In genomic region chr2:180761224-180761623, GRCh38 we compare ENCODE assay signal across 12 cellular contexts.
DNase-seq lines count a peak whose midpoint lies in the region; ATAC-seq and TF ChIP-seq lines count a peak whose summit lies in the region.
"Had no signal": no experiment of that assay in that cellular context is flagged by ENCODE, and none has a peak within 500 bp of the region (broad histone marks: within the 10 kb centered on the region; RNA-seq: fewer than 3 reads in every experiment).

No MANE protein-coding gene starts in this region.

- TF ChIP-seq POLR2A in NB4 (IDR thresholded peaks at IDR 0.05; ENCODE audit: extremely low read depth, insufficient read length): no peak

- TF ChIP-seq CTCF in NB4 (IDR thresholded peaks at IDR 0.05; ENCODE audit: low read depth, low read length) (no peak), cardiac fibroblast (IDR thresholded peaks at IDR 0.05; ENCODE audit: low read depth, low read length) (no peak), neural progenitor cell (IDR thresholded peaks at IDR 0.05) (no peak)

- H3K36me3 Mint-ChIP-seq in neural progenitor cell: no peaks in the 10 kb centered on the region
- no peaks in the 10 kb centered on the region for H3K36me3 Mint-ChIP-seq in activated T-helper 17 cell treated with anti-CD3 and anti-CD28 coated beads, Interleukin-2, amount 50 U/mL, for 72 hours (ENCODE audit: low read depth)
- H3K36me3 Mint-ChIP-seq: stimulated activated effector memory CD8-positive, alpha-beta T cell treated with anti-CD3 and anti-CD28 coated beads, Interleukin-12 subunit alpha, Interleukin-12 subunit beta, amount 100 ng/mL, for 72 hours had no signal

- no peak overlapping the region for H3K9ac ChIP-seq in neural progenitor cell

- H3K27me3 Mint-ChIP-seq in neural progenitor cell (ENCODE audit: insufficient read depth, low read depth): no peaks in the 10 kb centered on the region
- peaks cover 10% of the 10 kb centered on the region for H3K27me3 Mint-ChIP-seq in activated T-helper 17 cell treated with anti-CD3 and anti-CD28 coated beads, Interleukin-2, amount 50 U/mL, for 72 hours

- H3F3A ChIP-seq in neural progenitor cell (ENCODE audit: low read depth): no peaks in the 10 kb centered on the region

- no peaks in the 10 kb centered on the region for H4K20me1 ChIP-seq in neural progenitor cell (ENCODE audit: low read depth)

- no peak for ATAC-seq in GM19328 (IDR thresholded peaks at IDR 0.05; ENCODE audit: unreplicated experiment)
- no peak for ATAC-seq in activated T-helper 17 cell treated with anti-CD3 and anti-CD28 coated beads, Interleukin-2, amount 50 U/mL, for 72 hours (replicated peaks)
- ATAC-seq: esophagus mucosa; stimulated activated effector memory CD8-positive, alpha-beta T cell treated with anti-CD3 and anti-CD28 coated beads, Interleukin-12 subunit alpha, Interleukin-12 subunit beta, amount 100 ng/mL, for 72 hours had no signal

- DNase-seq in GM04504 (ENCODE audit: low read depth) (peak; percentile 47), NB4 (ENCODE audit: low read depth) (peak; percentile 52), cardiac fibroblast (ENCODE audit: low read depth in 2 of 2) (peak; percentile 69 to 77), neural progenitor cell (ENCODE audit: low spot score) (no peak), globus pallidus (ENCODE audit: low spot score) (no peak), SHP77 treated with DMSO at 0.1 percent for 48 hours (lab: John Stamatoyannopoulos, UW) (no peak)
- DNase-seq: amniotic stem cell, NCI-H1930 had no signal

- peaks cover 6% of the 10 kb centered on the region for H3K4me1 Mint-ChIP-seq in neural progenitor cell
- H3K4me1 Mint-ChIP-seq in activated T-helper 17 cell treated with anti-CD3 and anti-CD28 coated beads, Interleukin-2, amount 50 U/mL, for 72 hours: no peaks in the 10 kb centered on the region
- H3K4me1 Mint-ChIP-seq: stimulated activated effector memory CD8-positive, alpha-beta T cell treated with anti-CD3 and anti-CD28 coated beads, Interleukin-12 subunit alpha, Interleukin-12 subunit beta, amount 100 ng/mL, for 72 hours had no signal

- no peaks in the 10 kb centered on the region for H3K9me3 Mint-ChIP-seq in neural progenitor cell
- no peaks in the 10 kb centered on the region for H3K9me3 Mint-ChIP-seq in activated T-helper 17 cell treated with anti-CD3 and anti-CD28 coated beads, Interleukin-2, amount 50 U/mL, for 72 hours
- H3K9me3 Mint-ChIP-seq: stimulated activated effector memory CD8-positive, alpha-beta T cell treated with anti-CD3 and anti-CD28 coated beads, Interleukin-12 subunit alpha, Interleukin-12 subunit beta, amount 100 ng/mL, for 72 hours had no signal

- H3K4me3 Mint-ChIP-seq in neural progenitor cell: no peak overlapping the region
- H3K4me3 Mint-ChIP-seq in activated T-helper 17 cell treated with anti-CD3 and anti-CD28 coated beads, Interleukin-2, amount 50 U/mL, for 72 hours: no peak overlapping the region
- H3K4me3 Mint-ChIP-seq: stimulated activated effector memory CD8-positive, alpha-beta T cell treated with anti-CD3 and anti-CD28 coated beads, Interleukin-12 subunit alpha, Interleukin-12 subunit beta, amount 100 ng/mL, for 72 hours had no signal

- H3K27ac Mint-ChIP-seq in neural progenitor cell: no peak overlapping the region
- no peak overlapping the region for H3K27ac Mint-ChIP-seq in activated T-helper 17 cell treated with anti-CD3 and anti-CD28 coated beads, Interleukin-2, amount 50 U/mL, for 72 hours
- H3K27ac Mint-ChIP-seq: stimulated activated effector memory CD8-positive, alpha-beta T cell treated with anti-CD3 and anti-CD28 coated beads, Interleukin-12 subunit alpha, Interleukin-12 subunit beta, amount 100 ng/mL, for 72 hours had no signal

- peak overlapping the region; percentile 32 for H2AFZ ChIP-seq in neural progenitor cell (replicated peaks)

- H3K4me3 ChIP-seq in NB4 (ENCODE audit: low read depth, low read length): no peak overlapping the region
- H3K4me3 ChIP-seq in cardiac fibroblast (replicated peaks in 1 of 2; ENCODE audit: low read depth in 2 of 2, low read length in 2 of 2): no peak overlapping the region
- H3K4me3 ChIP-seq in neural progenitor cell: no peak overlapping the region

- no peak overlapping the region for H3K4me2 ChIP-seq in neural progenitor cell

- H3K79me2 ChIP-seq in neural progenitor cell (ENCODE audit: low read depth): no peaks in the 10 kb centered on the region

- H3K4me1 ChIP-seq in neural progenitor cell: peaks cover 3% of the 10 kb centered on the region

- H3K36me3 ChIP-seq in neural progenitor cell: no peaks in the 10 kb centered on the region

- H3K27me3 ChIP-seq in neural progenitor cell: no peaks in the 10 kb centered on the region

- no peaks in the 10 kb centered on the region for H3K9me3 ChIP-seq in neural progenitor cell (ENCODE audit: low read depth)

- H3K27ac ChIP-seq in neural progenitor cell: no peak overlapping the region

Comparison
In these comparisons a context has a peak if more than half of its experiments do, and no peak if none do; other contexts are left out.
1. DNase-seq: peak in GM04504 (single experiment), NB4 (single experiment) and cardiac fibroblast (2 of 2); none in neural progenitor cell (single experiment), globus pallidus (single experiment) and SHP77 treated with DMSO at 0.1 percent for 48 hours (single experiment).